ENCODE assay signal across 8 cellular contexts in the genomic region with DNA sequence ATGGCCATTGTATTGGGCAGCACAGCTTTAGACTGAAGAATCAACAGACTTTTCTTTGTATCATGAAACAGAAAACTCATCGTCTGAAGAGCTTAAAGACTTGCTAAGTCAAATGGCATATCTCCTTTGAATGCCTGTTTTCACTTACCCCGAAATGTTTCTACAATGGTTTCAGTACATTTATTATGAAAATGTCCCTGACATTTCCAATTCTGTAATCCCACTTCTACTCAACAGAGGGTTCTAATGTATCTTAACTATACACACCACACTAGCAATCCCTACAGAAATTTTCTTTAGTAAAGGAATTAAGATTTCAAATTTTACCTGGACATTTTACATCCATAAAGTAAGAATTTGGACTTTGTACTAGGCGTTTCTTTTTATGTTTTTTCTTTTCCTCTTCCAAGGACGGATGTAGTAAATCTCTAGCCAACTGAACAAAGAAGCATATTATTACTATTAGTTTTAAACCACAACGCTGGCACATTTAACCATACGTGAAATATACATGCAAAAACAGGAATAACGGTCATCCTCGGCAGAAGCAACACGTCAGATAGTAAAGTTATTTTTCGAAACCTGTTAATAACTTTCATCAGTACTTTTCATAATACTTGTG. TPM values are rescaled to one million over a fixed set of nuclear protein-coding genes. Genes with fewer than 3 reads are reported as not detected.
DNase-seq lines count a peak whose midpoint lies in the region; ATAC-seq and TF ChIP-seq lines count a peak whose summit lies in the region.

No MANE protein-coding gene starts in this region.

- H3K36me3 Mint-ChIP-seq in activated CD8-positive, alpha-beta memory T cell treated with anti-CD3 and anti-CD28 coated beads, Interleukin-2, amount 10 ng/mL, durations not matched to agents 7 days and 5 days = peaks cover 36% of the 10 kb centered on the region
- H3K36me3 Mint-ChIP-seq in activated T-helper 2 cell treated with anti-CD3 and anti-CD28 coated beads, Interferon-gamma antibody, Interleukin-2, Interleukin-4, amounts not matched to agents 10 μg/mL and 5 μg/mL and 100 μg/mL, durations not matched to agents 14 hours and 24 hours and 36 hours (ENCODE audit: low read depth) = peaks cover 41% of the 10 kb centered on the region

- H3K9me3 Mint-ChIP-seq in activated CD8-positive, alpha-beta memory T cell treated with anti-CD3 and anti-CD28 coated beads, Interleukin-2, amount 10 ng/mL, durations not matched to agents 7 days and 5 days (ENCODE audit: low read depth) = no peaks in the 10 kb centered on the region
- H3K9me3 Mint-ChIP-seq in activated T-helper 2 cell treated with anti-CD3 and anti-CD28 coated beads, Interferon-gamma antibody, Interleukin-2, Interleukin-4, amounts not matched to agents 10 μg/mL and 5 μg/mL and 100 μg/mL, durations not matched to agents 14 hours and 24 hours and 36 hours = no peaks in the 10 kb centered on the region

- CTCF ChIA-PET in activated CD8-positive, alpha-beta memory T cell treated with anti-CD3 and anti-CD28 coated beads, Interleukin-2, amount 10 ng/mL, durations not matched to agents 7 days and 5 days (lab: Charles Lee) = interaction anchor here (1.4 to 2.1 kb wide), 2 partner anchors 24 to 121 kb away, joined by 3 to 6 read pairs; no protein-coding TSS in a partner anchor

- no peak for TF ChIP-seq CTCF in smooth muscle cell (IDR thresholded peaks at IDR 0.05; ENCODE audit: borderline replicate concordance, insufficient read depth, poor library complexity, severe bottlenecking)

- peaks cover 30% of the 10 kb centered on the region for H3K4me1 Mint-ChIP-seq in activated CD8-positive, alpha-beta memory T cell treated with anti-CD3 and anti-CD28 coated beads, Interleukin-2, amount 10 ng/mL, durations not matched to agents 7 days and 5 days
- H3K4me1 Mint-ChIP-seq in activated T-helper 2 cell treated with anti-CD3 and anti-CD28 coated beads, Interferon-gamma antibody, Interleukin-2, Interleukin-4, amounts not matched to agents 10 μg/mL and 5 μg/mL and 100 μg/mL, durations not matched to agents 14 hours and 24 hours and 36 hours (ENCODE audit: low read depth) = peaks cover 17% of the 10 kb centered on the region

- no peaks in the 10 kb centered on the region for H3K9me3 ChIP-seq in iPS-15b (ENCODE audit: control insufficient read depth, insufficient read depth, low read length)
- H3K9me3 ChIP-seq in smooth muscle cell (replicated peaks; ENCODE audit: low read depth) = no peaks in the 10 kb centered on the region

- H4K20me1 ChIP-seq in smooth muscle cell (ENCODE audit: low read depth) = peaks cover 40% of the 10 kb centered on the region

- H3K36me3 ChIP-seq in iPS-15b (ENCODE audit: control insufficient read depth, insufficient read depth, low read length) (peaks cover 9% of the 10 kb centered on the region), smooth muscle cell (ENCODE audit: low read depth) (peaks cover 7% of the 10 kb centered on the region)

- intact Hi-C loops in activated T-helper 2 cell treated with anti-CD3 and anti-CD28 coated beads, Interferon-gamma antibody, Interleukin-2, Interleukin-4, amounts not matched to agents 10 μg/mL and 5 μg/mL and 100 μg/mL, durations not matched to agents 14 hours and 24 hours and 36 hours (cut with micrococcal nuclease) = loop anchor here (2.0 to 10.0 kb wide), 3 partner anchors 33 to 249 kb away; a partner anchor contains a TSS

- H3K27me3 Mint-ChIP-seq in activated CD8-positive, alpha-beta memory T cell treated with anti-CD3 and anti-CD28 coated beads, Interleukin-2, amount 10 ng/mL, durations not matched to agents 7 days and 5 days = no peaks in the 10 kb centered on the region
- no peaks in the 10 kb centered on the region for H3K27me3 Mint-ChIP-seq in activated T-helper 2 cell treated with anti-CD3 and anti-CD28 coated beads, Interferon-gamma antibody, Interleukin-2, Interleukin-4, amounts not matched to agents 10 μg/mL and 5 μg/mL and 100 μg/mL, durations not matched to agents 14 hours and 24 hours and 36 hours (ENCODE audit: low read depth)

- peak overlapping the region; percentile 86 for H3K9ac ChIP-seq in iPS-15b (ENCODE audit: low read depth, low read length)
- H3K9ac ChIP-seq in smooth muscle cell (ENCODE audit: low read depth) = peak overlapping the region; percentile 93

- H2AFZ ChIP-seq in smooth muscle cell (ENCODE audit: low read depth) = peak overlapping the region; percentile 86

- H3K27me3 ChIP-seq in iPS-15b (ENCODE audit: control insufficient read depth, insufficient read depth, low read length) (no peaks in the 10 kb centered on the region), smooth muscle cell (ENCODE audit: low read depth) (no peaks in the 10 kb centered on the region)

- peak overlapping the region; percentile 99 for H3K27ac Mint-ChIP-seq in activated CD8-positive, alpha-beta memory T cell treated with anti-CD3 and anti-CD28 coated beads, Interleukin-2, amount 10 ng/mL, durations not matched to agents 7 days and 5 days
- peak overlapping the region; percentile 97 for H3K27ac Mint-ChIP-seq in activated T-helper 2 cell treated with anti-CD3 and anti-CD28 coated beads, Interferon-gamma antibody, Interleukin-2, Interleukin-4, amounts not matched to agents 10 μg/mL and 5 μg/mL and 100 μg/mL, durations not matched to agents 14 hours and 24 hours and 36 hours

- H3K4me3 Mint-ChIP-seq in activated CD8-positive, alpha-beta memory T cell treated with anti-CD3 and anti-CD28 coated beads, Interleukin-2, amount 10 ng/mL, durations not matched to agents 7 days and 5 days = peak overlapping the region; percentile 99
- H3K4me3 Mint-ChIP-seq in activated T-helper 2 cell treated with anti-CD3 and anti-CD28 coated beads, Interferon-gamma antibody, Interleukin-2, Interleukin-4, amounts not matched to agents 10 μg/mL and 5 μg/mL and 100 μg/mL, durations not matched to agents 14 hours and 24 hours and 36 hours (ENCODE audit: low read depth) = peak overlapping the region; percentile 97

- H3K4me2 ChIP-seq in smooth muscle cell = peak overlapping the region; percentile 93

- H3K4me1 ChIP-seq in iPS-15b (ENCODE audit: control insufficient read depth, insufficient read depth, low read length) = peaks cover 3% of the 10 kb centered on the region
- peaks cover 10% of the 10 kb centered on the region for H3K4me1 ChIP-seq in smooth muscle cell (ENCODE audit: low read depth)

- WGBS in smooth muscle cell (ENCODE audit: low lambda C conversion rate) = 15% methylated on average over 10 of the region's 10 CpGs

- no peaks in the 10 kb centered on the region for H3F3A ChIP-seq in smooth muscle cell (ENCODE audit: low read depth)

- DNase-seq in activated CD8-positive, alpha-beta memory T cell treated with anti-CD3 and anti-CD28 coated beads, Interleukin-2, amount 10 ng/mL, durations not matched to agents 7 days and 5 days = no peak
- no peak for DNase-seq in activated CD8-positive, alpha-beta memory T cell treated with anti-CD3 and anti-CD28 coated beads, Interleukin-2, amount 50 U/mL, for 48 hours
- no peak for DNase-seq in activated T-helper 2 cell treated with anti-CD3 and anti-CD28 coated beads, Interferon-gamma antibody, Interleukin-2, Interleukin-4, amounts not matched to agents 10 μg/mL and 5 μg/mL and 100 μg/mL, durations not matched to agents 14 hours and 24 hours and 36 hours (ENCODE audit: low spot score)
- DNase-seq in smooth muscle cell (lab: John Stamatoyannopoulos, UW; ENCODE audit: unreplicated experiment) (no peak), SIG-M5 treated with dmso at 0.1 percent for 504 hours (lab: John Stamatoyannopoulos, UW; ENCODE audit: unreplicated experiment) (no peak)
- no peak for DNase-seq in effector CD8-positive, alpha-beta T cell (lab: John Stamatoyannopoulos, UW)

- no peak for ATAC-seq in activated CD8-positive, alpha-beta memory T cell treated with anti-CD3 and anti-CD28 coated beads, Interleukin-2, amount 10 ng/mL, durations not matched to agents 7 days and 5 days
- no peak for ATAC-seq in HG03045 (IDR thresholded peaks at IDR 0.05; ENCODE audit: unreplicated experiment)

- H3K27ac ChIP-seq in smooth muscle cell (ENCODE audit: low read depth) = peak overlapping the region; percentile 97

- H3K4me3 ChIP-seq in iPS-15b (ENCODE audit: low read depth, low read length) (peak overlapping the region; percentile 92), smooth muscle cell (peak overlapping the region; percentile 82)

- H3K79me2 ChIP-seq in smooth muscle cell (ENCODE audit: low read depth) = peaks cover 37% of the 10 kb centered on the region

RNA-seq across cellular contexts. Expression of a gene that starts 1.1 kb away (rescaled TPM):
- total RNA-seq in activated CD8-positive, alpha-beta memory T cell treated with anti-CD3 and anti-CD28 coated beads, Interleukin-2, amount 10 ng/mL, durations not matched to agents 7 days and 5 days = 100 to 1,000 TPM; 192 to 223 TPM
- 164 and 167 TPM in 2 replicates for total RNA-seq in activated T-helper 2 cell treated with anti-CD3 and anti-CD28 coated beads, Interferon-gamma antibody, Interleukin-2, Interleukin-4, amounts not matched to agents 10 μg/mL and 5 μg/mL and 100 μg/mL, durations not matched to agents 14 hours and 24 hours and 36 hours
- total RNA-seq in smooth muscle cell = 180 and 189 TPM in 2 replicates
- 641 and 660 TPM in 2 replicates for polyA plus RNA-seq in smooth muscle cell

RNA-seq across cellular contexts. Expression of a gene that starts 33.2 kb away (rescaled TPM):
- 100 to 1,000 TPM in 1 of 2 experiments, 10 to 100 TPM in 1; 94.8 to 128 TPM for total RNA-seq in activated CD8-positive, alpha-beta memory T cell treated with anti-CD3 and anti-CD28 coated beads, Interleukin-2, amount 10 ng/mL, durations not matched to agents 7 days and 5 days
- 214 TPM in 2 replicates for total RNA-seq in activated T-helper 2 cell treated with anti-CD3 and anti-CD28 coated beads, Interferon-gamma antibody, Interleukin-2, Interleukin-4, amounts not matched to agents 10 μg/mL and 5 μg/mL and 100 μg/mL, durations not matched to agents 14 hours and 24 hours and 36 hours
- total RNA-seq in smooth muscle cell = 34.7 and 42.2 TPM in 2 replicates
- polyA plus RNA-seq in smooth muscle cell = 10.7 and 11.5 TPM in 2 replicates

RNA-seq across cellular contexts. Expression of a gene that starts 34.5 kb away (rescaled TPM):
- 10 to 100 TPM; 10.5 to 27.1 TPM for total RNA-seq in activated CD8-positive, alpha-beta memory T cell treated with anti-CD3 and anti-CD28 coated beads, Interleukin-2, amount 10 ng/mL, durations not matched to agents 7 days and 5 days
- 23.6 and 23.8 TPM in 2 replicates for total RNA-seq in activated T-helper 2 cell treated with anti-CD3 and anti-CD28 coated beads, Interferon-gamma antibody, Interleukin-2, Interleukin-4, amounts not matched to agents 10 μg/mL and 5 μg/mL and 100 μg/mL, durations not matched to agents 14 hours and 24 hours and 36 hours
- 12.5 and 41.0 TPM in 2 replicates for total RNA-seq in smooth muscle cell
- 9.0 and 13.8 TPM in 2 replicates for polyA plus RNA-seq in smooth muscle cell
